ENCODE assay signal across 8 cellular contexts in genomic region chr12:49842519-49843352, GRCh38. TPM values are rescaled to one million over a fixed set of nuclear protein-coding genes. Genes with fewer than 3 reads are reported as not detected.
DNase-seq lines count a peak whose midpoint lies in the region; ATAC-seq and TF ChIP-seq lines count a peak whose summit lies in the region.

Gene BCDIN3D (minus strand): TSS chr12:49843106. CDS start chr12:49843087, 19 bp downstream.

- H3K4me2 ChIP-seq in DOHH2 (ENCODE audit: low read length): peak within 1 kb of the TSS; percentile 85
- peak within 1 kb of the TSS; percentile 94 for H3K4me2 ChIP-seq in GM23338

- no peak for TF ChIP-seq CTCF in DOHH2 (IDR thresholded peaks at IDR 0.05; ENCODE audit: low read depth, low read length, poor library complexity, severe bottlenecking)
- no peak for TF ChIP-seq CTCF in GM23338 (conservative IDR thresholded peaks at IDR 0.05; ENCODE audit: low read depth in 2 of 2)
- no peak for TF ChIP-seq CTCF in fibroblast of mammary gland (conservative IDR thresholded peaks at IDR 0.05; ENCODE audit: control insufficient read depth, insufficient read depth, low read depth, low read length)
- TF ChIP-seq CTCF in nephron (IDR thresholded peaks at IDR 0.05; ENCODE audit: unreplicated experiment in 3 of 3): no peak

- peaks cover 10% of the 10 kb centered on the region for H3K27me3 Mint-ChIP-seq in GM23338 (ENCODE audit: insufficient read depth, low read depth, poor library complexity)
- H3K27me3 Mint-ChIP-seq in activated T-helper 17 cell treated with anti-CD3 and anti-CD28 coated beads, Interleukin-2, amount 50 U/mL, for 72 hours: no peaks in the 10 kb centered on the region
- peaks cover 21% of the 10 kb centered on the region for H3K27me3 Mint-ChIP-seq in nephron (ENCODE audit: low read depth)

- DNase-seq in GM23338 (ENCODE audit: low spot score) (peak; percentile 92), Kasumi-1 (lab: John Stamatoyannopoulos, UW) (peak; percentile 87 to 90), RKO (ENCODE audit: low spot score) (peak; percentile 94), fibroblast of mammary gland (ENCODE audit: low read depth) (peak; percentile 88)
- peak; percentile 96 for DNase-seq in stimulated activated naive CD8-positive, alpha-beta T cell treated with anti-CD3 and anti-CD28 coated beads, Interleukin-15, Interleukin-2, amounts not matched to agents 100 U/mL and 50 U/mL, for 24 hours

- H3K9me3 Mint-ChIP-seq in GM23338: no peaks in the 10 kb centered on the region
- peaks cover 7% of the 10 kb centered on the region for H3K9me3 Mint-ChIP-seq in activated T-helper 17 cell treated with anti-CD3 and anti-CD28 coated beads, Interleukin-2, amount 50 U/mL, for 72 hours
- H3K9me3 Mint-ChIP-seq in nephron: no peaks in the 10 kb centered on the region

- H3K4me1 Mint-ChIP-seq in GM23338: peaks cover 14% of the 10 kb centered on the region
- peaks cover 12% of the 10 kb centered on the region for H3K4me1 Mint-ChIP-seq in activated T-helper 17 cell treated with anti-CD3 and anti-CD28 coated beads, Interleukin-2, amount 50 U/mL, for 72 hours
- H3K4me1 Mint-ChIP-seq in nephron: peaks cover 23% of the 10 kb centered on the region

- H3K9me2 ChIP-seq in DOHH2 (replicated peaks; ENCODE audit: control insufficient read depth, low read length): no peaks in the 10 kb centered on the region
- no peaks in the 10 kb centered on the region for H3K9me2 ChIP-seq in GM23338 (ENCODE audit: insufficient read depth)

- peaks cover 16% of the 10 kb centered on the region for H3K36me3 ChIP-seq in DOHH2 (ENCODE audit: control insufficient read depth, low read length)
- no peaks in the 10 kb centered on the region for H3K36me3 ChIP-seq in GM23338 (ENCODE audit: insufficient read depth)

- H2AFZ ChIP-seq in GM23338: peak within 1 kb of the TSS; percentile 90

- H3F3A ChIP-seq in DOHH2 (ENCODE audit: control insufficient read depth, insufficient read depth): peaks cover 26% of the 10 kb centered on the region
- peaks cover 11% of the 10 kb centered on the region for H3F3A ChIP-seq in GM23338 (replicated peaks; ENCODE audit: low read depth)

- H3K79me2 ChIP-seq in DOHH2 (ENCODE audit: control insufficient read depth, low read length) (peaks cover 12% of the 10 kb centered on the region), GM23338 (replicated peaks; ENCODE audit: insufficient read depth) (no peaks in the 10 kb centered on the region)

- H3K4me1 ChIP-seq in DOHH2 (ENCODE audit: control insufficient read depth, low read length) (peaks cover 34% of the 10 kb centered on the region), GM23338 (ENCODE audit: insufficient read depth) (peaks cover 9% of the 10 kb centered on the region; the same call in 1 of the 2 replicates)

- H4K20me1 ChIP-seq in DOHH2 (ENCODE audit: control insufficient read depth, insufficient read depth, low read depth, low read length): no peaks in the 10 kb centered on the region
- H4K20me1 ChIP-seq in GM23338 (replicated peaks; ENCODE audit: insufficient read depth): no peaks in the 10 kb centered on the region; the same call in 1 of the 2 replicates

- peak; percentile 92 for ATAC-seq in GM23338
- ATAC-seq in activated T-helper 17 cell treated with anti-CD3 and anti-CD28 coated beads, Interleukin-2, amount 50 U/mL, for 72 hours (replicated peaks): peak; percentile 92
- peak; percentile 95 for ATAC-seq in stimulated activated naive CD8-positive, alpha-beta T cell treated with anti-CD3 and anti-CD28 coated beads, Interleukin-15, Interleukin-2, amounts not matched to agents 100 U/mL and 50 U/mL, for 24 hours

- H3K9me3 ChIP-seq in DOHH2 (ENCODE audit: control insufficient read depth, insufficient read depth, low read length): no peaks in the 10 kb centered on the region

- H3K36me3 Mint-ChIP-seq in GM23338 (ENCODE audit: low read depth) (no peaks in the 10 kb centered on the region; the same call in 2 of the 3 replicates), nephron (ENCODE audit: low read depth) (no peaks in the 10 kb centered on the region)
- peaks cover 7% of the 10 kb centered on the region for H3K36me3 Mint-ChIP-seq in activated T-helper 17 cell treated with anti-CD3 and anti-CD28 coated beads, Interleukin-2, amount 50 U/mL, for 72 hours (ENCODE audit: low read depth)

- H3K4me3 Mint-ChIP-seq in GM23338: peak within 1 kb of the TSS; percentile 96
- peak within 1 kb of the TSS; percentile 86 for H3K4me3 Mint-ChIP-seq in activated T-helper 17 cell treated with anti-CD3 and anti-CD28 coated beads, Interleukin-2, amount 50 U/mL, for 72 hours
- H3K4me3 Mint-ChIP-seq in nephron: peak within 1 kb of the TSS; percentile 94 to 98 (median 96)

- H3K27ac ChIP-seq in DOHH2 (ENCODE audit: low read depth, low read length) (peak within 1 kb of the TSS; percentile 72), GM23338 (ENCODE audit: low read depth) (peak within 1 kb of the TSS; percentile 90)

- H3K4me3 ChIP-seq in DOHH2 (ENCODE audit: low read length) (peak within 1 kb of the TSS; percentile 91), GM23338 (peak within 1 kb of the TSS; percentile 94), fibroblast of mammary gland (ENCODE audit: control insufficient read depth, low read depth, low read length) (peak within 1 kb of the TSS; percentile 87)

- H3K27ac Mint-ChIP-seq in GM23338 (peak within 1 kb of the TSS; percentile 95), nephron (peak within 1 kb of the TSS; percentile 96 to 99 (median 98))
- H3K27ac Mint-ChIP-seq in activated T-helper 17 cell treated with anti-CD3 and anti-CD28 coated beads, Interleukin-2, amount 50 U/mL, for 72 hours: peak within 1 kb of the TSS; percentile 84

- H3K27me3 ChIP-seq in DOHH2 (ENCODE audit: control insufficient read depth, low read length) (no peaks in the 10 kb centered on the region), GM23338 (ENCODE audit: insufficient read depth) (no peaks in the 10 kb centered on the region)

TF ChIP-seq in GM23338, 12 proteins besides CTCF, POLR2A, EP300 and RAD21 (continues in another document):
- TF ChIP-seq REST (IDR thresholded peaks at IDR 0.05; ENCODE audit: unreplicated experiment) (peak; percentile 41), STAT1 (IDR thresholded peaks at IDR 0.05; ENCODE audit: unreplicated experiment) (no peak), EZH2phosphoT487 (IDR thresholded peaks at IDR 0.05; ENCODE audit: unreplicated experiment) (no peak), CREB1 (CRISPR knock-in tag; IDR thresholded peaks at IDR 0.05; ENCODE audit: low read depth) (peak; percentile 9; the same call in 1 of the 2 replicates), ZNF114 (CRISPR knock-in tag; IDR thresholded peaks at IDR 0.05) (no peak), POLR2AphosphoS5 (IDR thresholded peaks at IDR 0.05; ENCODE audit: low read depth) (peak; percentile 95), NANOG (IDR thresholded peaks at IDR 0.05; ENCODE audit: borderline replicate concordance) (no peak), EZH2 (IDR thresholded peaks at IDR 0.05; ENCODE audit: low read depth, unreplicated experiment) (no peak), ZNF331 (CRISPR knock-in tag; IDR thresholded peaks at IDR 0.05; ENCODE audit: low read depth) (no peak), ETS1 (IDR thresholded peaks at IDR 0.05) (peak; percentile 64), JUNB (IDR thresholded peaks at IDR 0.05; ENCODE audit: unreplicated experiment) (no peak)

RNA-seq across cellular contexts. Expression of gene BCDIN3D, which starts in this region (rescaled TPM):
- total RNA-seq in GM23338 (2014; rRNA removed; shearing (Covaris generic)): 1.8 and 2.1 TPM in 2 replicates
- 0.89 and 1.4 TPM in 2 replicates for polyA plus RNA-seq in GM23338 (2016; fragmentation: Nextera tagmentation; extraction: Ambion mirVana)
- total RNA-seq in activated T-helper 17 cell treated with anti-CD3 and anti-CD28 coated beads, Interleukin-2, amount 50 U/mL, for 72 hours: 1 to 10 TPM; 3.4 to 5.1 TPM

Comparison
In these comparisons a context has a peak if more than half of its experiments do, and no peak if none do; other contexts are left out.
1. Peak in every context shown above with its lines: DNase-seq, ATAC-seq, H3K4me3 ChIP-seq and H3K27ac ChIP-seq.